21 cellular contexts compared by ENCODE assay signal in the genomic region with DNA sequence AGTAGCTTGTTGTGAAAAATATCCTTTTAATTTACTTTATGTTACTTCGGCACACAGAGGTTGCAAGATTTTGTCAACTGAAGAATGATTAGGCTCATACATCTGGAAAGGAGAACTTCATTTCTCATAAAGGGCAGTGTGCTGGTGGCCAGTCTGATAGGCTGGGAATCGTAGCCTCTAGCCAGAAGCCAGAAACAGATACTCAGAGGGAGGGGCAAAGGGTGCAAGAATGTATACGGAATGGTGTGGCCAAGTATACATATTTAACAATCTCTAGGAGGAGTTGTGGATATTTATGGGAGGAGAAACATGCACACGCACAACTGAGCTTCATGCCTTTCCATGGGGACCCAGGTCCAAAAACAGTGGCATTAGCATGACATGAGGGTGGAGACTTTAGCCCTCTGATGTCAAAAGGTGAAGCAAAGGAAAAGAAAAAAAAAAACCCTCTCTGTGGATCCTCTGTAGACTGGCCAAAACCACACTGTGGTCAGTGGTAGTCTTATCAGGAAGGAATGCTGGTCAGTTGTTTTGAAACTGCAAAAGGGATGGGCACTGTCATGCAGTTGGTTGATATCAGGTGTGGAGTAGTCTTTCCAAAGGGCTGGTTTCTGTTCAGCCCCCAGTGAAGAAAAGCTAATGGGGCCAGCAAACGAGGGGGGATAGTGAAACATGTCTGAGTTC. TPM values are rescaled to one million over a fixed set of nuclear protein-coding genes. Genes with fewer than 3 reads are reported as not detected.
DNase-seq lines count a peak whose midpoint lies in the region; ATAC-seq and TF ChIP-seq lines count a peak whose summit lies in the region.
"Had no signal": no experiment of that assay in that cellular context is flagged by ENCODE, and none has a peak within 500 bp of the region (broad histone marks: within the 10 kb centered on the region; RNA-seq: fewer than 3 reads in every experiment).

No MANE protein-coding gene starts in this region.

- no peaks in the 10 kb centered on the region for H3K79me2 ChIP-seq in fibroblast of lung (ENCODE audit: control insufficient read depth, insufficient read depth, low read length)

- peak; percentile 39 for ATAC-seq in sciatic nerve
- no peak for ATAC-seq in HG03354 (IDR thresholded peaks at IDR 0.05; ENCODE audit: poor library complexity, severe bottlenecking, unreplicated experiment)
- no peak for ATAC-seq in HG03095 (IDR thresholded peaks at IDR 0.05; ENCODE audit: unreplicated experiment)
- ATAC-seq: activated T-cell treated with anti-CD3 and anti-CD28 coated beads, Interleukin-2, amount 50 U/mL, for 72 hours; lower lobe of right lung; right cardiac atrium; stimulated activated effector memory CD8-positive, alpha-beta T cell treated with anti-CD3 and anti-CD28 coated beads, Interleukin-12 subunit alpha, Interleukin-12 subunit beta, amount 100 ng/mL, for 72 hours; WTC11 had no signal

- H2AFZ ChIP-seq in fibroblast of lung (ENCODE audit: low read length) = no peak overlapping the region

- peaks cover 8% of the 10 kb centered on the region for H3K4me1 ChIP-seq in fibroblast of lung (ENCODE audit: control insufficient read depth, extremely low read depth, insufficient read depth, low read length)
- H3K4me1 ChIP-seq: SJCRH30 had no signal

- intact Hi-C loops in sciatic nerve (cut with DNase I) = no loop called here

- no peaks in the 10 kb centered on the region for H3K36me3 ChIP-seq in WERI-Rb-1
- no peaks in the 10 kb centered on the region for H3K36me3 ChIP-seq in fibroblast of lung (ENCODE audit: control insufficient read depth, insufficient read depth, low read length)
- H3K36me3 ChIP-seq: heart right ventricle, lower lobe of right lung, SJCRH30, thoracic aorta had no signal

- no peak overlapping the region for H3K4me2 ChIP-seq in fibroblast of lung (ENCODE audit: extremely low read depth, insufficient read depth, low read length)

- no peaks in the 10 kb centered on the region for H3K27me3 ChIP-seq in WERI-Rb-1 (ENCODE audit: insufficient read depth, low read depth, severe bottlenecking)
- no peaks in the 10 kb centered on the region for H3K27me3 ChIP-seq in fibroblast of lung (ENCODE audit: control insufficient read depth, insufficient read depth, low read length)
- H3K27me3 ChIP-seq: heart right ventricle, SJCRH30 had no signal

- TF ChIP-seq CTCF in WERI-Rb-1 (IDR thresholded peaks at IDR 0.05; ENCODE audit: low read depth, low read length) = no peak
- TF ChIP-seq CTCF in fibroblast of lung (conservative IDR thresholded peaks at IDR 0.05 in 1 of 2, IDR thresholded peaks at IDR 0.05 in 1 of 2; ENCODE audit: low read depth in 1 of 2, low read length in 2 of 2) = no peak

- H3K9me3 ChIP-seq in WERI-Rb-1 (ENCODE audit: severe bottlenecking) (peaks cover 15% of the 10 kb centered on the region), fibroblast of lung (ENCODE audit: control insufficient read depth, insufficient read depth, low read depth, low read length) (no peaks in the 10 kb centered on the region)
- H3K9me3 ChIP-seq: lower lobe of right lung, SJCRH30, thoracic aorta had no signal

- no peaks in the 10 kb centered on the region for H4K20me1 ChIP-seq in fibroblast of lung (ENCODE audit: control insufficient read depth, extremely low read depth, insufficient read depth, low read length)

- peak overlapping the region; percentile 75 for H3K27ac ChIP-seq in WERI-Rb-1
- no peak overlapping the region for H3K27ac ChIP-seq in fibroblast of lung (ENCODE audit: insufficient read depth, low read length)
- H3K27ac ChIP-seq: heart right ventricle, lower lobe of right lung, SJCRH30, thoracic aorta had no signal

- DNase-seq in HS-5 (ENCODE audit: low read depth) (peak; percentile 13), WERI-Rb-1 (no peak), fibroblast of lung (ENCODE audit: low read depth in 2 of 2) (peak; percentile 34 to 88), sciatic nerve (ENCODE audit: low spot score) (no peak), DMS 273 (lab: John Stamatoyannopoulos, UW; ENCODE audit: unreplicated experiment) (no peak), foreskin melanocyte (no peak)
- DNase-seq: activated naive CD8-positive, alpha-beta T cell treated with anti-CD3 and anti-CD28 coated beads for 36 hours; activated T-cell treated with anti-CD3 and anti-CD28 coated beads, Interleukin-2, amount 50 U/mL, for 72 hours; heart right ventricle; immature natural killer cell; lower lobe of right lung; NCI-H1105 treated with DMSO at 0.1 percent for 48 hours; NCI-H2107; occipital lobe; right cardiac atrium; SJCRH30 had no signal

- no peak overlapping the region for H3K9ac ChIP-seq in fibroblast of lung (ENCODE audit: insufficient read depth, low read length)

- H3K4me3 ChIP-seq in WERI-Rb-1 (ENCODE audit: low read depth, low read length) = no peak overlapping the region
- H3K4me3 ChIP-seq in fibroblast of lung (replicated peaks in 1 of 4; ENCODE audit: control extremely low read depth in 1 of 4, insufficient read depth in 1 of 4, low read depth in 3 of 4, low read length in 4 of 4) = no peak overlapping the region
- H3K4me3 ChIP-seq: heart right ventricle, lower lobe of right lung, SJCRH30, thoracic aorta had no signal

RNA-seq across cellular contexts. Expression of gene APCDD1, which starts 34.9 kb away (rescaled TPM):
- 4.9 and 17.3 TPM in 2 replicates for total RNA-seq in fibroblast of lung
- polyA plus RNA-seq in fibroblast of lung = 15.3 and 16.8 TPM in 2 replicates
- 15.0 and 21.9 TPM in 2 replicates for polyA plus RNA-seq in fibroblast of lung (2012)
- 11.6 and 28.1 TPM in 2 replicates for polyA minus RNA-seq in fibroblast of lung (ENCODE audit: low replicate concordance)
- total RNA-seq in sciatic nerve = 43.1 TPM
- total RNA-seq: activated naive CD8-positive, alpha-beta T cell treated with anti-CD3 and anti-CD28 coated beads for 36 hours; activated T-cell treated with anti-CD3 and anti-CD28 coated beads, Interleukin-2, amount 50 U/mL, for 72 hours; SJCRH30 had no signal

Comparison
In these comparisons a context has a peak if more than half of its experiments do, and no peak if none do; other contexts are left out.
1. DNase-seq: peak in HS-5 (single experiment) and fibroblast of lung (2 of 2); none in WERI-Rb-1 (single experiment), sciatic nerve (single experiment), DMS 273 (single experiment) and foreskin melanocyte (single experiment).